21 cellular contexts compared by ENCODE assay signal in the genomic region with DNA sequence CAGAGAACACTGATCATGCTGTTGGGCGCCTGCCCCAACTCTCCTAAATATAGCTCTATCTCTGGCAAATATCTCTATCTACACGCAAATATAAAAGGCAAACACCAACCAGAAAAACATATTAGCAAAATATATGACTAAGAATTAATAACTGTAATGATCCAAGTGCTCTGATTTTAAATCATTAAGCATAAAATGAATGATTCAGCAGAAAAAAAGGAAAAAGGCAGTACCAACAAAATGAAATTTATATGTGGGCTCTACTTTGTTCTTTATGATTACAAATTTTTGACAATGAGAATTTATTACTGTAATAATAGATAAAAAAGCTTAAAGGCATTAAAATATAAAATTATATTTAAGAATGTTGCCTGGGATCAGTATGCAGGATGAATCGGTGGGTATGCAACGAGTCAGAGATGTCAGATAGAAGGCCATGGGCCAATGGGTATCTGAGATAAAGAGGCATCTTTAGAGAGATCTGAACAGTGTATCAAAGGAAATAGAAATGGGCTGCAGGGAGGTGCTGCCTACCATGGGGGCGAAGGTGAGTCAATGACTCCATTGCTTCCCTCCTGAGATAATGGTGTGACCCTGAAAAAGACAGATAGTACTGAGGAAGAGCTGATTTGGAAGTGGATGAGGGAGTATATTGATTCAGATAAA.
"Had no signal": no experiment of that assay in that cellular context is flagged by ENCODE, and none has a peak within 500 bp of the region (broad histone marks: within the 10 kb centered on the region; RNA-seq: fewer than 3 reads in every experiment).

No MANE protein-coding gene starts in this region.

- DNase-seq: activated CD4-positive, alpha-beta T cell treated with anti-CD3 and anti-CD28 coated beads for 4 hours; activated CD8-positive, alpha-beta memory T cell treated with anti-CD3 and anti-CD28 coated beads, Interleukin-2, amount 50 U/mL, for 4 hours; activated effector memory CD4-positive, alpha-beta T cell treated with Interleukin-2 at 50 U/mL for 16 hours; effector CD4-positive, alpha-beta T cell; gastrocnemius medialis; heart right ventricle; islet precursor cell; mammary epithelial cell; naive thymus-derived CD4-positive, alpha-beta T cell; nucleus accumbens; right cardiac atrium; SJCRH30; stimulated activated CD4-positive, alpha-beta T cell treated with anti-CD3 and anti-CD28 coated beads, Interleukin-2, amount 100 ng/mL, for 24 hours; transverse colon had no signal

- H3K4me3 Mint-ChIP-seq: naive thymus-derived CD4-positive, alpha-beta T cell had no signal

- H3K9me3 ChIP-seq: gastrocnemius medialis, SJCRH30, transverse colon had no signal

- H3K36me3 ChIP-seq: gastrocnemius medialis, heart right ventricle, SJCRH30, transverse colon had no signal

- H3K27me3 Mint-ChIP-seq: naive thymus-derived CD4-positive, alpha-beta T cell; progenitor cell of endocrine pancreas had no signal

- H3K4me3 ChIP-seq: coronary artery, gastrocnemius medialis, heart right ventricle, SJCRH30, smooth muscle cell, transverse colon had no signal

- ATAC-seq: gastrocnemius medialis; heart right ventricle; left lobe of liver; naive thymus-derived CD4-positive, alpha-beta T cell; right cardiac atrium had no signal

- H3K4me2 ChIP-seq: smooth muscle cell had no signal

- H3K27ac ChIP-seq: gastrocnemius medialis, RWPE1, SJCRH30, transverse colon, VCaP had no signal

- H3K27me3 ChIP-seq: gastrocnemius medialis, heart right ventricle, SJCRH30, transverse colon had no signal

- FAIRE-seq: endothelial cell of umbilical vein had no signal

- H3K27ac Mint-ChIP-seq: naive thymus-derived CD4-positive, alpha-beta T cell; progenitor cell of endocrine pancreas had no signal

- H3K4me1 ChIP-seq: SJCRH30 had no signal
